In the genomic region with DNA sequence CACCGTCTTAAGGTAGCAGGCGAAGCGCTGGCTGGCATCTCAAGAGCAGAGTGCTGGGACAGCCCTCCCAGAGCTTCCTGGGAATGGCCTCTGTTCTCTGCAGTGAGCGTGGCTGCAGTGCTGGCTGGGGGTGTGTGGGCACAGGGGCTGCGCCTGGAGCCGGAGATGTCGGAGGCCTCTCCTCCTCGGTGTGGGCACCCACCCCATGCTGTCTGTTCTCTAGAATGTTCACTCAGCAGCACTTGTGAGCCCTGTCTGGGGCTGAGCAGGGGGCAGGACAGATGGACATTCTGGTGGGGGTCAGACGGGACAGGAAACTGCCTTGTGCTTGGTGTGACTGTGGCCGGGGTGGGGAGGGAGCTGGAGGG, we compare ENCODE assay signal across 1 cellular context.
TF ChIP-seq lines count a peak whose summit lies in the region.

No MANE protein-coding gene starts in this region.

TF ChIP-seq in H1, 55 proteins besides CTCF, POLR2A, EP300 and RAD21:
- no peak for TF ChIP-seq SIRT6 (IDR thresholded peaks at IDR 0.05; ENCODE audit: low read length)
- no peak for TF ChIP-seq RXRA (IDR thresholded peaks at IDR 0.05; ENCODE audit: insufficient read depth, low read depth, low read length)
- no peak for TF ChIP-seq SUZ12 (IDR thresholded peaks at IDR 0.05; ENCODE audit: low read length)
- no peak for TF ChIP-seq SP4 (IDR thresholded peaks at IDR 0.05; ENCODE audit: low read length)
- no peak for TF ChIP-seq CHD2 (IDR thresholded peaks at IDR 0.05; ENCODE audit: low read length)
- TF ChIP-seq ZNF274 (IDR thresholded peaks at IDR 0.05; ENCODE audit: borderline replicate concordance, extremely low read depth, low read length): no peak
- no peak for TF ChIP-seq JUND (IDR thresholded peaks at IDR 0.05; ENCODE audit: low read length)
- TF ChIP-seq SP2 (IDR thresholded peaks at IDR 0.05; ENCODE audit: low read length): no peak
- no peak for TF ChIP-seq BCL11A (IDR thresholded peaks at IDR 0.05; ENCODE audit: low read depth in 2 of 2, low read length in 2 of 2)
- no peak for TF ChIP-seq EZH2 (IDR thresholded peaks at IDR 0.05; ENCODE audit: low read depth, low read length, severe bottlenecking)
- no peak for TF ChIP-seq PHF8 (conservative IDR thresholded peaks at IDR 0.05; ENCODE audit: low read depth, low read length)
- no peak for TF ChIP-seq BACH1 (IDR thresholded peaks at IDR 0.05; ENCODE audit: low read length)
- no peak for TF ChIP-seq POU5F1 (IDR thresholded peaks at IDR 0.05; ENCODE audit: low read depth, low read length)
- TF ChIP-seq FOSL1 (IDR thresholded peaks at IDR 0.05; ENCODE audit: insufficient read depth, low read depth, low read length): no peak
- TF ChIP-seq, protein P1, sequence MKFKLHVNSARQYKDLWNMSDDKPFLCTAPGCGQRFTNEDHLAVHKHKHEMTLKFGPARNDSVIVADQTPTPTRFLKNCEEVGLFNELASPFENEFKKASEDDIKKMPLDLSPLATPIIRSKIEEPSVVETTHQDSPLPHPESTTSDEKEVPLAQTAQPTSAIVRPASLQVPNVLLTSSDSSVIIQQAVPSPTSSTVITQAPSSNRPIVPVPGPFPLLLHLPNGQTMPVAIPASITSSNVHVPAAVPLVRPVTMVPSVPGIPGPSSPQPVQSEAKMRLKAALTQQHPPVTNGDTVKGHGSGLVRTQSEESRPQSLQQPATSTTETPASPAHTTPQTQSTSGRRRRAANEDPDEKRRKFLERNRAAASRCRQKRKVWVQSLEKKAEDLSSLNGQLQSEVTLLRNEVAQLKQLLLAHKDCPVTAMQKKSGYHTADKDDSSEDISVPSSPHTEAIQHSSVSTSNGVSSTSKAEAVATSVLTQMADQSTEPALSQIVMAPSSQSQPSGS (IDR thresholded peaks at IDR 0.05; ENCODE audit: low read length): no peak
- TF ChIP-seq POLR2AphosphoS5 (IDR thresholded peaks at IDR 0.05; ENCODE audit: low read depth, low read length): no peak
- TF ChIP-seq CBX5 (IDR thresholded peaks at IDR 0.05; ENCODE audit: low read depth, low read length): no peak
TF ChIP-seq in H1: peak in this region for 0.
